22 cellular contexts compared by ENCODE assay signal in genomic region chr15:70921297-70921696, GRCh38. TPM values are rescaled to one million over a fixed set of nuclear protein-coding genes. Genes with fewer than 3 reads are reported as not detected.
"Had no signal": no experiment of that assay in that cellular context is flagged by ENCODE, and none has a peak within 500 bp of the region (broad histone marks: within the 10 kb centered on the region; RNA-seq: fewer than 3 reads in every experiment).

No MANE protein-coding gene starts in this region.

- H3K4me2 ChIP-seq: smooth muscle cell had no signal

- H3K9me3 ChIP-seq: adrenal gland, ascending aorta, esophagus muscularis mucosa, mucosa of descending colon, testis, uterus had no signal

- H3K27ac ChIP-seq: adrenal gland, ascending aorta, coronary artery, esophagus muscularis mucosa, testis, uterus, VCaP had no signal

- ATAC-seq: activated CD4-positive, CD25-positive, alpha-beta regulatory T cell treated with anti-CD3 and anti-CD28 coated beads, Interleukin-2, amount 50 U/mL, for 24 hours; activated CD8-positive, alpha-beta T cell treated with anti-CD3 and anti-CD28 coated beads, Interleukin-2, amount 10 ng/mL, durations not matched to agents 7 days and 5 days; left colon; mucosa of descending colon; sciatic nerve; stimulated activated memory B cell treated with anti-CD40 and anti-IgM and Interleukin-4, amounts not matched to agents 10 μg/mL and 1 μg/mL and 100 μg/mL, for 72 hours had no signal

- DNase-seq: activated CD4-positive, alpha-beta T cell treated with anti-CD3 and anti-CD28 coated beads, Interleukin-2, amount 10 ng/mL, durations not matched to agents 24 days and 14 days; activated CD8-positive, alpha-beta T cell treated with anti-CD3 and anti-CD28 coated beads, Interleukin-2, amount 10 ng/mL, durations not matched to agents 7 days and 5 days; activated T-cell treated with anti-CD3 and anti-CD28 coated beads, Interleukin-2, amount 50 U/mL, for 1 hour; adrenal gland; left colon; mucosa of descending colon; nucleus accumbens; posterior cingulate gyrus; stimulated activated CD4-positive, alpha-beta T cell treated with anti-CD3 and anti-CD28 coated beads, Interleukin-15, amount 100 ng/mL, for 24 hours; testis; trophoblast cell; uterus had no signal

- H3K4me1 ChIP-seq: ascending aorta, esophagus muscularis mucosa, testis, uterus had no signal

- FAIRE-seq: keratinocyte had no signal

- H3K4me3 ChIP-seq: adrenal gland, ascending aorta, coronary artery, esophagus muscularis mucosa, mucosa of descending colon, smooth muscle cell, testis, uterus had no signal

RNA-seq across cellular contexts. Expression of gene LRRC49, which starts 28.7 kb away (rescaled TPM):
- total RNA-seq: activated CD4-positive, alpha-beta T cell treated with anti-CD3 and anti-CD28 coated beads, Interleukin-2, amount 10 ng/mL, durations not matched to agents 24 days and 14 days; activated CD8-positive, alpha-beta T cell treated with anti-CD3 and anti-CD28 coated beads, Interleukin-2, amount 10 ng/mL, durations not matched to agents 7 days and 5 days; T-helper 2 cell treated with Interferon-gamma antibody and Interleukin-4, amounts not matched to agents 100 ng/mL and 5 ng/mL, for 36 hours had no signal

RNA-seq across cellular contexts. Expression of gene THAP10, which starts 29.1 kb away (rescaled TPM):
- total RNA-seq: activated CD4-positive, alpha-beta T cell treated with anti-CD3 and anti-CD28 coated beads, Interleukin-2, amount 10 ng/mL, durations not matched to agents 24 days and 14 days; activated CD8-positive, alpha-beta T cell treated with anti-CD3 and anti-CD28 coated beads, Interleukin-2, amount 10 ng/mL, durations not matched to agents 7 days and 5 days had no signal
